In the genomic region with DNA sequence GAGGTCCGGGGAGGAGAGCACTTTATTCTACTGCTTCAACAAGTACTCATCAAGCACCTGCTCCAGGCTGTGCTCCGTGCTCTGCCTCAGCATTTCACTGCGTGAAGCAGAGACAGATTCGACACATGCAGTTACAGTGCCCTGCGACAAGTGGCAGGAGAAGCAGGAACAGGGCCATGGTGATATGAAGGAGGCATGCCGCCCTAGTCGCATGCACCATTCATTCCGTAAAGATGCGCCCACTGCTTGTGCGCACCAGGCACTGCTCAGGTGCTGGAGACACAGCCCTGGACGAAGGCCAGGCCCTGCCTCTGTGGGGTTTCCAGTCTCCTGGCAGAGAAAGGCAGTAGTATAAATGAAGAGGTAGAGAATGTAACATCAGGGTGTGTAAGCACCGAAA, we compare ENCODE assay signal across 20 cellular contexts.
"Had no signal": no experiment of that assay in that cellular context is flagged by ENCODE, and none has a peak within 500 bp of the region (broad histone marks: within the 10 kb centered on the region; RNA-seq: fewer than 3 reads in every experiment).

No MANE protein-coding gene starts in this region.

- H3K79me2 ChIP-seq: hepatocyte, parathyroid adenoma had no signal

- H3K9me3 ChIP-seq: colonic mucosa, esophagus muscularis mucosa, left ventricle myocardium inferior, stomach, suprapubic skin, transverse colon had no signal

- H3K4me3 ChIP-seq: colonic mucosa, esophagus muscularis mucosa, hepatocyte, left ventricle myocardium inferior, stomach, suprapubic skin, transverse colon had no signal

- H3K27me3 ChIP-seq: colonic mucosa, esophagus muscularis mucosa, hepatocyte, stomach, suprapubic skin, transverse colon had no signal

- ATAC-seq: activated naive CD8-positive, alpha-beta T cell treated with anti-CD3 and anti-CD28 coated beads, Interleukin-2, amount 50 U/mL, for 24 hours; natural killer cell treated with Interleukin-12 subunit alpha and Interleukin-12 subunit beta and Interleukin-15 and Interleukin-18, amount 100 ng/mL, for 72 hours; sciatic nerve; stimulated activated effector memory CD8-positive, alpha-beta T cell treated with anti-CD3 and anti-CD28 coated beads, Interleukin-12 subunit alpha, Interleukin-12 subunit beta, amount 100 ng/mL, for 72 hours had no signal

- H3K36me3 ChIP-seq: colonic mucosa, esophagus muscularis mucosa, left ventricle myocardium inferior, stomach, suprapubic skin, transverse colon had no signal

- DNase-seq: activated CD4-positive, alpha-beta memory T cell treated with anti-CD3 and anti-CD28 coated beads for 36 hours; activated CD4-positive, alpha-beta T cell treated with anti-CD3 and anti-CD28 coated beads for 48 hours; activated gamma-delta T cell; activated naive CD4-positive, alpha-beta T cell treated with anti-CD3 and anti-CD28 coated beads, Interleukin-2, amount 50 U/mL, for 16 hours; activated naive CD8-positive, alpha-beta T cell treated with anti-CD3 and anti-CD28 coated beads, Interleukin-2, amount 50 U/mL, for 24 hours; colonic mucosa; glutamatergic neuron; immature natural killer cell; small intestine; stimulated activated CD4-positive, alpha-beta T cell treated with anti-CD3 and anti-CD28 coated beads, Interleukin-2, amount 100 ng/mL, for 24 hours; stomach; transverse colon had no signal

- H3K27ac ChIP-seq: colonic mucosa, esophagus muscularis mucosa, hepatocyte, parathyroid adenoma, stomach, suprapubic skin, transverse colon had no signal

- H3K4me1 ChIP-seq: colonic mucosa, esophagus muscularis mucosa, parathyroid adenoma, transverse colon had no signal

- H3K4me2 ChIP-seq: hepatocyte had no signal

- H2AFZ ChIP-seq: hepatocyte, parathyroid adenoma had no signal
